Comparison of ENCODE assay signal across 24 cellular contexts in the genomic region with DNA sequence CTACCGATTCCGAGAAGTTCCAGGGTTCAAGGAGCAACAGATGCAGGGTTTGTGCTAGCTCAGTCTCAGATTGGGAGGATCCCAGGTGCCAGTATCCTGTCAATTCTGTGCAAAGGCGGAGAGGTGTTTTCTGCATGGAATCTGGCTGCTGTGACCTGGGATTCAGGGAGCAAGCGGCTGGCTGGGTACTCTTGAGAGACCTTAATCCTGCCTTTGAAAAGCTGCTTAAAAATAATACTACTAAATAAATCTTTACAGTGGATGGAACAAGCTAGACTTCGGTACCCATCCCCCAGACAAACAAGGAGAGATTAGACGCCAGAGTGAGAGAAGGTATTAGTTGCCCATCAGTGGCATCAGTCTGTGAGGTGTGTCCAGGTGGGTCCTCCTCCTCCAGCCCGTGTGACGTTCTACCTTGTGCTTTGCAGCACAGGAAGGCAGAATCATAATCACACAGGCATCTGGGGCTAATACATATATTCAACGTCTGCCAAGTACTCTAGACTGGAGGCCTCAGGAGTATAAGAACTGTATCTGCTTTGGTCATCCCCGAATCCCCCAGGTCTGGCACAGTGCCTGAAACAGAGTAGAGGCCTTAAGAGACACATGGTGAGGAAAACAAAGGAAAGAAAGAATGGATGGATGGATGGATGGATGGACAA.
"Had no signal": no experiment of that assay in that cellular context is flagged by ENCODE, and none has a peak within 500 bp of the region (broad histone marks: within the 10 kb centered on the region; RNA-seq: fewer than 3 reads in every experiment).

No MANE protein-coding gene starts in this region.

- H3K36me3 ChIP-seq: colonic mucosa had no signal

- ATAC-seq: activated CD4-positive, CD25-positive, alpha-beta regulatory T cell treated with anti-CD3 and anti-CD28 coated beads, Interleukin-2, amount 50 U/mL, for 24 hours; activated CD8-positive, alpha-beta T cell treated with anti-CD3 and anti-CD28 coated beads for 36 hours; activated T-cell treated with anti-CD3 and anti-CD28 coated beads, Interleukin-2, amount 50 U/mL, for 72 hours; Panc1; Right ventricle myocardium inferior; T-cell had no signal

- H3K4me3 ChIP-seq: colonic mucosa, SK-N-MC had no signal

- H3K27ac ChIP-seq: colonic mucosa, SK-N-MC had no signal

- H3K4me1 ChIP-seq: colonic mucosa had no signal

- DNase-seq: activated CD4-positive, alpha-beta T cell treated with anti-CD3 and anti-CD28 coated beads for 4 hours; activated CD8-positive, alpha-beta memory T cell treated with anti-CD3 and anti-CD28 coated beads, Interleukin-2, amount 50 U/mL, for 4 hours; activated CD8-positive, alpha-beta T cell treated with anti-CD3 and anti-CD28 coated beads for 36 hours; activated gamma-delta T cell treated with Interleukin-2 at 50 U/mL for 16 hours; activated naive CD4-positive, alpha-beta T cell treated with anti-CD3 and anti-CD28 coated beads, Interleukin-2, amount 10 ng/mL, durations not matched to agents 7 days and 5 days; activated naive CD8-positive, alpha-beta T cell treated with anti-CD3 and anti-CD28 coated beads for 36 hours; activated T-cell treated with anti-CD3 and anti-CD28 coated beads, Interleukin-2, amount 50 U/mL, for 72 hours; colonic mucosa; NCI-H1092; NCI-H1436; NCI-H1694 treated with DMSO at 0.1 percent for 48 hours; NCI-H2029 treated with DMSO at 0.1 percent for 48 hours; NCI-H446; NCI-H524; NK-92 treated with Interleukin-12 subunit alpha and Interleukin-12 subunit beta, amount 100 ng/mL, for 24 hours; OCI-M1; RPMI8226; T-cell; T-helper 2 cell; T1000 had no signal

- H3K9me3 ChIP-seq: colonic mucosa had no signal

- H3K27me3 ChIP-seq: colonic mucosa had no signal
